10 cellular contexts compared by ENCODE assay signal in genomic region chr3:101898752-101899169, GRCh38. TPM values are rescaled to one million over a fixed set of nuclear protein-coding genes. Genes with fewer than 3 reads are reported as not detected.
DNase-seq lines count a peak whose midpoint lies in the region; ATAC-seq and TF ChIP-seq lines count a peak whose summit lies in the region.
"Had no signal": no experiment of that assay in that cellular context is flagged by ENCODE, and none has a peak within 500 bp of the region (broad histone marks: within the 10 kb centered on the region; RNA-seq: fewer than 3 reads in every experiment).

No MANE protein-coding gene starts in this region.

- no peak for TF ChIP-seq EP300 in esophagus muscularis mucosa (IDR thresholded peaks at IDR 0.05)

- H2BK12ac ChIP-seq in mesenchymal stem cell (ENCODE audit: low read length in 2 of 2), result no peak overlapping the region

- 51% methylated on average over 2 of the region's 5 CpGs for WGBS in mesenchymal stem cell
- 61% methylated on average over 5 of the region's 5 CpGs for WGBS in esophagus muscularis mucosa

- H3K4ac ChIP-seq in mesenchymal stem cell (ENCODE audit: low read depth in 1 of 2, low read length in 2 of 2), result no peak overlapping the region

- intact Hi-C loops in breast epithelium (cut with DNase I; ENCODE audit: low total_unique reads) (no loop called here), esophagus muscularis mucosa (cut with DNase I) (no loop called here)

- H3K27ac ChIP-seq in Karpas-422 (ENCODE audit: low read length) (peak overlapping the region; percentile 46), mesenchymal stem cell (ENCODE audit: low read length, poor library complexity, severe bottlenecking) (no peak overlapping the region), breast epithelium (no peak overlapping the region), esophagus muscularis mucosa (replicated peaks in 1 of 4) (no peak overlapping the region)
- H3K27ac ChIP-seq: body of pancreas, SK-N-MC had no signal

- H3K9me2 ChIP-seq in Karpas-422 (replicated peaks; ENCODE audit: insufficient read depth, low read length), result no peaks in the 10 kb centered on the region

- H3K9me3 ChIP-seq in Karpas-422 (ENCODE audit: low read length) (peaks cover 5% of the 10 kb centered on the region; the same call in 1 of the 2 replicates), mesenchymal stem cell (ENCODE audit: control insufficient read depth, low read length) (no peaks in the 10 kb centered on the region), breast epithelium (no peaks in the 10 kb centered on the region), esophagus muscularis mucosa (no peaks in the 10 kb centered on the region)
- H3K9me3 ChIP-seq: body of pancreas had no signal

- no peak overlapping the region for H2BK5ac ChIP-seq in mesenchymal stem cell (ENCODE audit: low read depth, low read length, poor library complexity, severe bottlenecking)

- no peak overlapping the region for H2BK120ac ChIP-seq in mesenchymal stem cell (ENCODE audit: low read depth, low read length)

- H3K14ac ChIP-seq in mesenchymal stem cell (ENCODE audit: low read length in 2 of 2), result no peak overlapping the region

- no peak overlapping the region for H2BK15ac ChIP-seq in mesenchymal stem cell (ENCODE audit: low read depth, poor library complexity, severe bottlenecking)

- H3K4me3 ChIP-seq in Karpas-422 (ENCODE audit: low read length), result no peak overlapping the region
- H3K4me3 ChIP-seq in mesenchymal stem cell (ENCODE audit: insufficient read depth in 1 of 2, low read depth in 1 of 2, low read length in 2 of 2), result no peak overlapping the region
- H3K4me3 ChIP-seq in breast epithelium, result no peak overlapping the region
- no peak overlapping the region for H3K4me3 ChIP-seq in esophagus muscularis mucosa
- H3K4me3 ChIP-seq: body of pancreas, SK-N-MC had no signal

- H3K4me1 ChIP-seq in Karpas-422 (ENCODE audit: low read length) (peaks cover 14% of the 10 kb centered on the region), mesenchymal stem cell (ENCODE audit: control insufficient read depth, insufficient read depth, low read depth, low read length) (peaks cover 2% of the 10 kb centered on the region), breast epithelium (no peaks in the 10 kb centered on the region), esophagus muscularis mucosa (no peaks in the 10 kb centered on the region)
- H3K4me1 ChIP-seq: body of pancreas had no signal

- H3K79me2 ChIP-seq in Karpas-422 (ENCODE audit: low read length), result no peaks in the 10 kb centered on the region

- H3K79me1 ChIP-seq in mesenchymal stem cell (replicated peaks; ENCODE audit: low read length, poor library complexity, severe bottlenecking), result no peaks in the 10 kb centered on the region

- H3K23ac ChIP-seq in mesenchymal stem cell (ENCODE audit: low read length in 2 of 2), result no peak overlapping the region

- H3K36me3 ChIP-seq in Karpas-422 (ENCODE audit: insufficient read depth, low read length) (no peaks in the 10 kb centered on the region), mesenchymal stem cell (ENCODE audit: control insufficient read depth in 1 of 2, insufficient read depth in 2 of 2, low read depth in 1 of 2, low read length in 2 of 2) (no peaks in the 10 kb centered on the region), breast epithelium (no peaks in the 10 kb centered on the region), esophagus muscularis mucosa (no peaks in the 10 kb centered on the region)

- TF ChIP-seq POLR2A in breast epithelium (IDR thresholded peaks at IDR 0.05) (no peak), esophagus muscularis mucosa (IDR thresholded peaks at IDR 0.05; ENCODE audit: low read depth) (no peak)

- peak overlapping the region; percentile 29 for H2AK5ac ChIP-seq in mesenchymal stem cell (ENCODE audit: low read length, severe bottlenecking)

- H3K4me2 ChIP-seq in Karpas-422 (ENCODE audit: low read depth, low read length, poor library complexity, severe bottlenecking) (peak overlapping the region; percentile 44), mesenchymal stem cell (ENCODE audit: low read length, poor library complexity, severe bottlenecking) (no peak overlapping the region)

- ATAC-seq in GM18867 (IDR thresholded peaks at IDR 0.05; ENCODE audit: unreplicated experiment) (peak; percentile 96), HG02588 (IDR thresholded peaks at IDR 0.05; ENCODE audit: unreplicated experiment) (peak; percentile 91)
- ATAC-seq: body of pancreas had no signal

- H3K18ac ChIP-seq in mesenchymal stem cell (ENCODE audit: low read depth in 1 of 2, low read length in 2 of 2), result no peak overlapping the region

- peak overlapping the region; percentile 97 for H2AFZ ChIP-seq in Karpas-422 (ENCODE audit: low read length)
- no peak overlapping the region for H2AFZ ChIP-seq in mesenchymal stem cell (ENCODE audit: low read depth, low read length)

- H3K27me3 ChIP-seq in Karpas-422 (ENCODE audit: low read length) (no peaks in the 10 kb centered on the region), mesenchymal stem cell (ENCODE audit: control insufficient read depth in 1 of 2, insufficient read depth in 1 of 2, low read length in 2 of 2) (no peaks in the 10 kb centered on the region), breast epithelium (no peaks in the 10 kb centered on the region), esophagus muscularis mucosa (no peaks in the 10 kb centered on the region)
- H3K27me3 ChIP-seq: body of pancreas had no signal

- DNase-seq in Karpas-422, result peak; percentile 78
- DNase-seq in mesenchymal stem cell, result no peak
- no peak for DNase-seq in AG08395 (ENCODE audit: low spot score)
- DNase-seq in HuH-7.5 (ENCODE audit: low spot score), result no peak
- DNase-seq in breast epithelium (ENCODE audit: low spot score in 2 of 2), result no peak
- no peak for DNase-seq in esophagus muscularis mucosa (ENCODE audit: extremely low spot score)

- no peak overlapping the region for H4K8ac ChIP-seq in mesenchymal stem cell (ENCODE audit: low read length)

- no peak for TF ChIP-seq CTCF in breast epithelium (IDR thresholded peaks at IDR 0.05)
- TF ChIP-seq CTCF in esophagus muscularis mucosa (IDR thresholded peaks at IDR 0.05), result no peak

- H3K9ac ChIP-seq in Karpas-422 (ENCODE audit: low read length), result peak overlapping the region; percentile 30
- no peak overlapping the region for H3K9ac ChIP-seq in mesenchymal stem cell (ENCODE audit: low read length)

- no peaks in the 10 kb centered on the region for H4K20me1 ChIP-seq in Karpas-422 (ENCODE audit: insufficient read depth, low read depth, low read length)

- no peak overlapping the region for H4K91ac ChIP-seq in mesenchymal stem cell (ENCODE audit: low read length)

RNA-seq across cellular contexts. Expression of gene NFKBIZ, which starts 49.4 kb away (rescaled TPM):
- 0.76 and 6.3 TPM in 2 replicates for total RNA-seq in Karpas-422 (2014; rRNA removed; shearing (Covaris generic); ENCODE audit: low replicate concordance)
- 44.7 TPM for polyA plus RNA-seq in mesenchymal stem cell (2013, experiment 1 of 2)
- 39.9 TPM for polyA plus RNA-seq in mesenchymal stem cell (2013, experiment 2 of 2)
- total RNA-seq in breast epithelium (100 to 1,000 TPM in 2 of 3 donors, 10 to 100 TPM in 1; 52.2 to 694 (median 243) TPM), esophagus muscularis mucosa (100 to 1,000 TPM in 1 of 4 donors, 10 to 100 TPM in 3; 49.8 to 103 (median 95.4) TPM)
